Comparison of ENCODE assay signal across 1 cellular context in the genomic region with DNA sequence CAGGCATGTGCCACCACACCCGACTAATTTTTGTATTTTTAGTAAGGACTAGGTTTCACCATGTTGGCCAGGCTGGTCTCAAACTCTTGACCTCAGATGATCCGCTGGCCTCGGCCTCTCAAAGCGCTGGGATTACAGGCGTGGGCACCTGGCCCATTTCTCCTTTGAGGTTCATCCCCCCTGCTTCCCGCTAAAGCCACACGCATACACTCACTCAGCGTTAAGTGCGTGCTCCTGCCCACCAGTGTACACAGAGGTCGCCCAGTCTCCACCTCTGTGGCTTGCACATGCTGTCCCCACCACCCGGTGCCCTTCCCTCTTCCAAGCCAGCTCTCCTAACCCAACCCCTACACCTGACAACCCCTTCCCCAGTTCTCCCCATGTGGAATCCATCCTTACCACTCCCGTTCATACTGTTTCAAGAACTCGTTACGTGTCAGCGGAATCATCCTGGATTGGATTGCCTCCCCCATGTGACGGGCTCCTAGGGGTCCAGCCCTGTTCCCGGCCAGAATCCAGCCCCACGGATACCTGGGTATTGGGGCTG.
TF ChIP-seq lines count a peak whose summit lies in the region.

No MANE protein-coding gene starts in this region.

TF ChIP-seq in H1, 55 proteins besides CTCF, POLR2A, EP300 and RAD21:
- no peak for TF ChIP-seq RNF2 (IDR thresholded peaks at IDR 0.05; ENCODE audit: borderline replicate concordance, low read depth, low read length, missing control alignments, poor library complexity, severe bottlenecking)
- TF ChIP-seq TEAD4 (IDR thresholded peaks at IDR 0.05; ENCODE audit: low read depth, low read length): no peak
- TF ChIP-seq, protein P1, sequence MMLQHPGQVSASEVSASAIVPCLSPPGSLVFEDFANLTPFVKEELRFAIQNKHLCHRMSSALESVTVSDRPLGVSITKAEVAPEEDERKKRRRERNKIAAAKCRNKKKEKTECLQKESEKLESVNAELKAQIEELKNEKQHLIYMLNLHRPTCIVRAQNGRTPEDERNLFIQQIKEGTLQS (IDR thresholded peaks at IDR 0.05; ENCODE audit: insufficient read depth, low read depth, low read length): no peak
- no peak for TF ChIP-seq TAF7 (optimal IDR thresholded peaks at IDR 0.05; ENCODE audit: borderline replicate concordance, low read depth, low read length)
- no peak for TF ChIP-seq FOSL1 (IDR thresholded peaks at IDR 0.05; ENCODE audit: insufficient read depth, low read depth, low read length)
- TF ChIP-seq HDAC6 (IDR thresholded peaks at IDR 0.05; ENCODE audit: low read depth, low read length): no peak
- 0 out of 2 replicates have a peak, but pooled peaks have one; percentile 18 for TF ChIP-seq CREB1 (IDR thresholded peaks at IDR 0.05)
- no peak for TF ChIP-seq SIRT6 (IDR thresholded peaks at IDR 0.05; ENCODE audit: low read length)
- TF ChIP-seq, protein P2, sequence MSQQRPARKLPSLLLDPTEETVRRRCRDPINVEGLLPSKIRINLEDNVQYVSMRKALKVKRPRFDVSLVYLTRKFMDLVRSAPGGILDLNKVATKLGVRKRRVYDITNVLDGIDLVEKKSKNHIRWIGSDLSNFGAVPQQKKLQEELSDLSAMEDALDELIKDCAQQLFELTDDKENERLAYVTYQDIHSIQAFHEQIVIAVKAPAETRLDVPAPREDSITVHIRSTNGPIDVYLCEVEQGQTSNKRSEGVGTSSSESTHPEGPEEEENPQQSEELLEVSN (IDR thresholded peaks at IDR 0.05): peak; percentile 43
- no peak for TF ChIP-seq SAP30 (IDR thresholded peaks at IDR 0.05; ENCODE audit: insufficient read depth, insufficient replicate concordance, low read length)
- TF ChIP-seq JUN (IDR thresholded peaks at IDR 0.05; ENCODE audit: low read depth, low read length): no peak
- TF ChIP-seq POLR2AphosphoS5 (IDR thresholded peaks at IDR 0.05; ENCODE audit: low read depth, low read length): no peak
TF ChIP-seq in H1: peak in this region for 2.
